ENCODE assay signal across 19 cellular contexts in genomic region chr11:109155291-109155690, GRCh38.
A peak's percentile ranks its signal among the peaks of the same experiment; 100 is the strongest.
DNase-seq lines count a peak whose midpoint lies in the region; ATAC-seq, FAIRE-seq and TF ChIP-seq lines count a peak whose summit lies in the region.
"Had no signal": no experiment of that assay in that cellular context is flagged by ENCODE, and none has a peak within 500 bp of the region (broad histone marks: within the 10 kb centered on the region; RNA-seq: fewer than 3 reads in every experiment).

No MANE protein-coding gene starts in this region.

- POLR2A ChIA-PET in WTC11 (lab: Charles Lee), result no interaction called here

- peak; percentile 79 for ATAC-seq in GM18861 (IDR thresholded peaks at IDR 0.05; ENCODE audit: unreplicated experiment)
- ATAC-seq in GM21367 (IDR thresholded peaks at IDR 0.05; ENCODE audit: unreplicated experiment), result peak; percentile 95
- ATAC-seq in HG02970 (IDR thresholded peaks at IDR 0.05; ENCODE audit: low FRiP score, unreplicated experiment), result peak; percentile 76
- ATAC-seq in WTC11, result no peak
- ATAC-seq: activated CD4-positive, CD25-positive, alpha-beta regulatory T cell treated with anti-CD3 and anti-CD28 coated beads, Interleukin-2, amount 50 U/mL, for 24 hours; natural killer cell; Panc1 had no signal

- H3K4me3 Mint-ChIP-seq in WTC11, result no peak overlapping the region
- H3K4me3 Mint-ChIP-seq: activated naive CD8-positive, alpha-beta T cell treated with anti-CD3 and anti-CD28 coated beads for 36 hours; natural killer cell had no signal

- H3K36me3 Mint-ChIP-seq in WTC11, result no peaks in the 10 kb centered on the region
- H3K36me3 Mint-ChIP-seq: activated naive CD8-positive, alpha-beta T cell treated with anti-CD3 and anti-CD28 coated beads for 36 hours; natural killer cell had no signal

- no peak for TF ChIP-seq CTCF in WTC11 (IDR thresholded peaks at IDR 0.05)

- peaks cover 13% of the 10 kb centered on the region for H3K9me3 Mint-ChIP-seq in WTC11

- no peak overlapping the region for H3K27ac Mint-ChIP-seq in WTC11
- H3K27ac Mint-ChIP-seq: activated naive CD8-positive, alpha-beta T cell treated with anti-CD3 and anti-CD28 coated beads for 36 hours; natural killer cell had no signal

- DNase-seq in HTR-8/SVneo (ENCODE audit: insufficient read length, low spot score), result no peak
- no peak for DNase-seq in NCI-H2171 (lab: John Stamatoyannopoulos, UW)
- no peak for DNase-seq in stimulated activated naive CD4-positive, alpha-beta T cell treated with Interleukin-2 at 50 U/mL for 16 hours (lab: John Stamatoyannopoulos, UW)
- DNase-seq in WTC11 (ENCODE audit: low spot score), result no peak
- DNase-seq in DMS 273 treated with DMSO at 0.1 percent for 48 hours (lab: John Stamatoyannopoulos, UW), result no peak
- DNase-seq: activated naive CD8-positive, alpha-beta T cell treated with anti-CD3 and anti-CD28 coated beads for 36 hours; activated T-cell treated with anti-CD3 and anti-CD28 coated beads for 4 hours; AML-193; foreskin fibroblast; GM23248; natural killer cell; NCI-H1436; NCI-H524 treated with DMSO at 0.1 percent for 48 hours; stimulated activated CD4-positive, alpha-beta T cell treated with anti-CD3 and anti-CD28 coated beads, Interleukin-1b, Interleukin-23, amount 100 ng/mL, for 48 hours had no signal

- peak; percentile 62 for FAIRE-seq in HTR-8/SVneo (lab: Jason Lieb, UNC)

- CTCF ChIA-PET in WTC11 (lab: Charles Lee), result no interaction called here

- H3K4me1 Mint-ChIP-seq in WTC11, result 0 out of 2 replicates have a peak, but pooled peaks cover 3% of the 10 kb centered on the region
- H3K4me1 Mint-ChIP-seq: activated naive CD8-positive, alpha-beta T cell treated with anti-CD3 and anti-CD28 coated beads for 36 hours; natural killer cell had no signal

- no peaks in the 10 kb centered on the region for H3K27me3 Mint-ChIP-seq in WTC11 (ENCODE audit: low read depth)

TF ChIP-seq in WTC11, 78 proteins besides CTCF, POLR2A, EP300 and RAD21 (continues in another document):
- TF ChIP-seq, protein P1, sequence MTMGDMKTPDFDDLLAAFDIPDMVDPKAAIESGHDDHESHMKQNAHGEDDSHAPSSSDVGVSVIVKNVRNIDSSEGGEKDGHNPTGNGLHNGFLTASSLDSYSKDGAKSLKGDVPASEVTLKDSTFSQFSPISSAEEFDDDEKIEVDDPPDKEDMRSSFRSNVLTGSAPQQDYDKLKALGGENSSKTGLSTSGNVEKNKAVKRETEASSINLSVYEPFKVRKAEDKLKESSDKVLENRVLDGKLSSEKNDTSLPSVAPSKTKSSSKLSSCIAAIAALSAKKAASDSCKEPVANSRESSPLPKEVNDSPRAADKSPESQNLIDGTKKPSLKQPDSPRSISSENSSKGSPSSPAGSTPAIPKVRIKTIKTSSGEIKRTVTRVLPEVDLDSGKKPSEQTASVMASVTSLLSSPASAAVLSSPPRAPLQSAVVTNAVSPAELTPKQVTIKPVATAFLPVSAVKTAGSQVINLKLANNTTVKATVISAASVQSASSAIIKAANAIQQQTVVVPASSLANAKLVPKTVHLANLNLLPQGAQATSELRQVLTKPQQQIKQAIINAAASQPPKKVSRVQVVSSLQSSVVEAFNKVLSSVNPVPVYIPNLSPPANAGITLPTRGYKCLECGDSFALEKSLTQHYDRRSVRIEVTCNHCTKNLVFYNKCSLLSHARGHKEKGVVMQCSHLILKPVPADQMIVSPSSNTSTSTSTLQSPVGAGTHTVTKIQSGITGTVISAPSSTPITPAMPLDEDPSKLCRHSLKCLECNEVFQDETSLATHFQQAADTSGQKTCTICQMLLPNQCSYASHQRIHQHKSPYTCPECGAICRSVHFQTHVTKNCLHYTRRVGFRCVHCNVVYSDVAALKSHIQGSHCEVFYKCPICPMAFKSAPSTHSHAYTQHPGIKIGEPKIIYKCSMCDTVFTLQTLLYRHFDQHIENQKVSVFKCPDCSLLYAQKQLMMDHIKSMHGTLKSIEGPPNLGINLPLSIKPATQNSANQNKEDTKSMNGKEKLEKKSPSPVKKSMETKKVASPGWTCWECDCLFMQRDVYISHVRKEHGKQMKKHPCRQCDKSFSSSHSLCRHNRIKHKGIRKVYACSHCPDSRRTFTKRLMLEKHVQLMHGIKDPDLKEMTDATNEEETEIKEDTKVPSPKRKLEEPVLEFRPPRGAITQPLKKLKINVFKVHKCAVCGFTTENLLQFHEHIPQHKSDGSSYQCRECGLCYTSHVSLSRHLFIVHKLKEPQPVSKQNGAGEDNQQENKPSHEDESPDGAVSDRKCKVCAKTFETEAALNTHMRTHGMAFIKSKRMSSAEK (CRISPR knock-in tag; IDR thresholded peaks at IDR 0.05; ENCODE audit: borderline replicate concordance), result no peak
- TF ChIP-seq, protein P2, sequence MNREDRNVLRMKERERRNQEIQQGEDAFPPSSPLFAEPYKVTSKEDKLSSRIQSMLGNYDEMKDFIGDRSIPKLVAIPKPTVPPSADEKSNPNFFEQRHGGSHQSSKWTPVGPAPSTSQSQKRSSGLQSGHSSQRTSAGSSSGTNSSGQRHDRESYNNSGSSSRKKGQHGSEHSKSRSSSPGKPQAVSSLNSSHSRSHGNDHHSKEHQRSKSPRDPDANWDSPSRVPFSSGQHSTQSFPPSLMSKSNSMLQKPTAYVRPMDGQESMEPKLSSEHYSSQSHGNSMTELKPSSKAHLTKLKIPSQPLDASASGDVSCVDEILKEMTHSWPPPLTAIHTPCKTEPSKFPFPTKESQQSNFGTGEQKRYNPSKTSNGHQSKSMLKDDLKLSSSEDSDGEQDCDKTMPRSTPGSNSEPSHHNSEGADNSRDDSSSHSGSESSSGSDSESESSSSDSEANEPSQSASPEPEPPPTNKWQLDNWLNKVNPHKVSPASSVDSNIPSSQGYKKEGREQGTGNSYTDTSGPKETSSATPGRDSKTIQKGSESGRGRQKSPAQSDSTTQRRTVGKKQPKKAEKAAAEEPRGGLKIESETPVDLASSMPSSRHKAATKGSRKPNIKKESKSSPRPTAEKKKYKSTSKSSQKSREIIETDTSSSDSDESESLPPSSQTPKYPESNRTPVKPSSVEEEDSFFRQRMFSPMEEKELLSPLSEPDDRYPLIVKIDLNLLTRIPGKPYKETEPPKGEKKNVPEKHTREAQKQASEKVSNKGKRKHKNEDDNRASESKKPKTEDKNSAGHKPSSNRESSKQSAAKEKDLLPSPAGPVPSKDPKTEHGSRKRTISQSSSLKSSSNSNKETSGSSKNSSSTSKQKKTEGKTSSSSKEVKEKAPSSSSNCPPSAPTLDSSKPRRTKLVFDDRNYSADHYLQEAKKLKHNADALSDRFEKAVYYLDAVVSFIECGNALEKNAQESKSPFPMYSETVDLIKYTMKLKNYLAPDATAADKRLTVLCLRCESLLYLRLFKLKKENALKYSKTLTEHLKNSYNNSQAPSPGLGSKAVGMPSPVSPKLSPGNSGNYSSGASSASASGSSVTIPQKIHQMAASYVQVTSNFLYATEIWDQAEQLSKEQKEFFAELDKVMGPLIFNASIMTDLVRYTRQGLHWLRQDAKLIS (CRISPR knock-in tag; IDR thresholded peaks at IDR 0.05; ENCODE audit: borderline replicate concordance), result no peak
- TF ChIP-seq ZNF121 (CRISPR knock-in tag; IDR thresholded peaks at IDR 0.05), result no peak
- no peak for TF ChIP-seq ATF1 (CRISPR knock-in tag; IDR thresholded peaks at IDR 0.05)
- no peak for TF ChIP-seq CREB1 (CRISPR knock-in tag; IDR thresholded peaks at IDR 0.05)
- TF ChIP-seq, protein P3, sequence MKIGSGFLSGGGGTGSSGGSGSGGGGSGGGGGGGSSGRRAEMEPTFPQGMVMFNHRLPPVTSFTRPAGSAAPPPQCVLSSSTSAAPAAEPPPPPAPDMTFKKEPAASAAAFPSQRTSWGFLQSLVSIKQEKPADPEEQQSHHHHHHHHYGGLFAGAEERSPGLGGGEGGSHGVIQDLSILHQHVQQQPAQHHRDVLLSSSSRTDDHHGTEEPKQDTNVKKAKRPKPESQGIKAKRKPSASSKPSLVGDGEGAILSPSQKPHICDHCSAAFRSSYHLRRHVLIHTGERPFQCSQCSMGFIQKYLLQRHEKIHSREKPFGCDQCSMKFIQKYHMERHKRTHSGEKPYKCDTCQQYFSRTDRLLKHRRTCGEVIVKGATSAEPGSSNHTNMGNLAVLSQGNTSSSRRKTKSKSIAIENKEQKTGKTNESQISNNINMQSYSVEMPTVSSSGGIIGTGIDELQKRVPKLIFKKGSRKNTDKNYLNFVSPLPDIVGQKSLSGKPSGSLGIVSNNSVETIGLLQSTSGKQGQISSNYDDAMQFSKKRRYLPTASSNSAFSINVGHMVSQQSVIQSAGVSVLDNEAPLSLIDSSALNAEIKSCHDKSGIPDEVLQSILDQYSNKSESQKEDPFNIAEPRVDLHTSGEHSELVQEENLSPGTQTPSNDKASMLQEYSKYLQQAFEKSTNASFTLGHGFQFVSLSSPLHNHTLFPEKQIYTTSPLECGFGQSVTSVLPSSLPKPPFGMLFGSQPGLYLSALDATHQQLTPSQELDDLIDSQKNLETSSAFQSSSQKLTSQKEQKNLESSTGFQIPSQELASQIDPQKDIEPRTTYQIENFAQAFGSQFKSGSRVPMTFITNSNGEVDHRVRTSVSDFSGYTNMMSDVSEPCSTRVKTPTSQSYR (CRISPR knock-in tag; IDR thresholded peaks at IDR 0.05), result no peak
- no peak for TF ChIP-seq TEAD1 (CRISPR knock-in tag; IDR thresholded peaks at IDR 0.05)
- no peak for TF ChIP-seq SP1 (CRISPR knock-in tag; conservative IDR thresholded peaks at IDR 0.05)
- TF ChIP-seq NR2C2 (CRISPR knock-in tag; IDR thresholded peaks at IDR 0.05), result no peak
- no peak for TF ChIP-seq ZMAT4 (CRISPR knock-in tag; IDR thresholded peaks at IDR 0.05)
- no peak for TF ChIP-seq FOXP1 (CRISPR knock-in tag; IDR thresholded peaks at IDR 0.05; ENCODE audit: borderline replicate concordance)
- TF ChIP-seq MYBL2 (CRISPR knock-in tag; IDR thresholded peaks at IDR 0.05), result no peak
- TF ChIP-seq ZNF671 (CRISPR knock-in tag; IDR thresholded peaks at IDR 0.05), result no peak
